In the genomic region with DNA sequence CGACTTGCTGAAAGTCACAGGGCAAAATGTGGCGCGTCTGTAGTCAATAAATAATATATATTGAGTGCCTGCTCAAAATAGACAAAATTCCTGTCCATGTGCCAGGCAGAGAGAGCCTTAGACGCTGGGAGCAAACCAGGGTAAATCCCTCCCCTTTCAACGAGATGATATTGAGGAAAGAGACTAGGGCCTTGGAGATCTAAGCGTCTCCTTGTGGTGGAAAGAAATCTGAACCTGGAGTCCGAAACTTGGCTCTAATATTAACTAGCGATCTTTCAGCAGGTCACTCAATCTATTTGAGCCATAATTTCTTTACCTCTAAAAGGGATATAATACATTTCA, we compare ENCODE assay signal across 8 cellular contexts. TPM values are rescaled to one million over a fixed set of nuclear protein-coding genes. Genes with fewer than 3 reads are reported as not detected.
DNase-seq lines count a peak whose midpoint lies in the region; ATAC-seq and TF ChIP-seq lines count a peak whose summit lies in the region.

No MANE protein-coding gene starts in this region.

- POLR2A ChIA-PET in CD8-positive, alpha-beta memory T cell (lab: Charles Lee) = no interaction called here

- no peak for TF ChIP-seq CTCF in mammary epithelial cell (conservative IDR thresholded peaks at IDR 0.05 in 1 of 2, IDR thresholded peaks at IDR 0.05 in 1 of 2; ENCODE audit: extremely low read depth in 1 of 2, insufficient read depth in 1 of 2, low read depth in 1 of 2, low read length in 2 of 2)
- TF ChIP-seq CTCF in nephron progenitor cell (IDR thresholded peaks at IDR 0.05) = no peak

- no TSS peak for BruUV-seq in mammary epithelial cell (replicated peaks; lab: Mats Ljungman, UMichigan)

- intact Hi-C loops in mammary epithelial cell (cut with micrococcal nuclease) = loop anchor here (1.0 kb wide), 1 partner anchor 12 kb away; a partner anchor contains a TSS

- 46% methylated on average over 8 of the region's 8 CpGs for WGBS in HUES64
- WGBS in mammary epithelial cell (ENCODE audit: low coverage, missing lambda C conversion rate) = 10% methylated on average over 7 of the region's 8 CpGs

- H3K79me2 ChIP-seq in mammary epithelial cell (ENCODE audit: insufficient read depth, low read length) = peaks cover 45% of the 10 kb centered on the region

- no peaks in the 10 kb centered on the region for H3K36me3 ChIP-seq in CD8-positive, alpha-beta memory T cell (ENCODE audit: insufficient read depth, low read length)
- H3K36me3 ChIP-seq in HUES64 (ENCODE audit: insufficient read depth, low read length) (peaks cover 24% of the 10 kb centered on the region), mammary epithelial cell (ENCODE audit: insufficient read depth, low read length) (peaks cover 7% of the 10 kb centered on the region)

- dilution Hi-C loops in mammary epithelial cell (cut with HindIII; ENCODE audit: low sequenced_read_pairs) = no loop called here

- CTCF ChIA-PET in CD8-positive, alpha-beta memory T cell (lab: Charles Lee) = no interaction called here
- CTCF ChIA-PET in mammary epithelial cell (lab: Charles Lee; ENCODE audit: low non-redundant PET) = no interaction called here

- peak overlapping the region; percentile 86 for H3K27ac ChIP-seq in CD8-positive, alpha-beta memory T cell (ENCODE audit: low read depth, low read length)
- H3K27ac ChIP-seq in HUES64 (ENCODE audit: low read depth, low read length) = no peak overlapping the region
- H3K27ac ChIP-seq in mammary epithelial cell (ENCODE audit: insufficient read depth, low read depth, low read length) = no peak overlapping the region

- peaks cover 43% of the 10 kb centered on the region for H3K4me1 ChIP-seq in CD8-positive, alpha-beta memory T cell (ENCODE audit: insufficient read depth, low read length)
- H3K4me1 ChIP-seq in HUES64 (ENCODE audit: insufficient read depth, low read length) (peaks cover 8% of the 10 kb centered on the region; the same call in 1 of the 2 replicates), mammary epithelial cell (ENCODE audit: insufficient read depth, low read length) (peaks cover 10% of the 10 kb centered on the region)

- DNase-seq in CD8-positive, alpha-beta memory T cell = no peak
- DNase-seq in mammary epithelial cell (no peak), nephron progenitor cell (no peak), cortex of kidney (lab: John Stamatoyannopoulos, UW) (no peak), NCI-H1930 (lab: John Stamatoyannopoulos, UW) (no peak), NCI-H1417 (lab: John Stamatoyannopoulos, UW) (no peak)

- H3K36me3 Mint-ChIP-seq in CD8-positive, alpha-beta memory T cell = peaks cover 0 to 33% (median 2%) of the 10 kb centered on the region in 3 donors
- no peaks in the 10 kb centered on the region for H3K36me3 Mint-ChIP-seq in nephron progenitor cell (ENCODE audit: low read depth)

- H3K4me3 Mint-ChIP-seq in CD8-positive, alpha-beta memory T cell = peak overlapping the region; percentile 88 to 100 (median 96)
- peak overlapping the region; percentile 99 for H3K4me3 Mint-ChIP-seq in nephron progenitor cell

- no peak for ATAC-seq in HG03460 (IDR thresholded peaks at IDR 0.05; ENCODE audit: unreplicated experiment)

- peak overlapping the region; percentile 20; the same call in 1 of the 2 replicates for H3K9ac ChIP-seq in HUES64 (ENCODE audit: low read depth, low read length)
- H3K9ac ChIP-seq in mammary epithelial cell (ENCODE audit: insufficient read depth, low read length) = no peak overlapping the region

- peak overlapping the region; percentile 61 for H3K4me2 ChIP-seq in mammary epithelial cell (ENCODE audit: insufficient read depth, low read depth, low read length)

- in situ Hi-C loops in mammary epithelial cell (cut with MboI; ENCODE audit: low sequenced_read_pairs in 2 of 2) = no loop called here

- H3K27me3 ChIP-seq in CD8-positive, alpha-beta memory T cell (ENCODE audit: insufficient read depth, low read length, poor library complexity, severe bottlenecking) = no peaks in the 10 kb centered on the region
- H3K27me3 ChIP-seq in HUES64 (ENCODE audit: insufficient read depth, low read length) (no peaks in the 10 kb centered on the region), mammary epithelial cell (ENCODE audit: insufficient read depth, low read length) (no peaks in the 10 kb centered on the region)

- peak overlapping the region; percentile 85 for H3K4me3 ChIP-seq in CD8-positive, alpha-beta memory T cell (ENCODE audit: low read length)
- H3K4me3 ChIP-seq in HUES64 (ENCODE audit: low read length) (peak overlapping the region; percentile 83), mammary epithelial cell (replicated peaks in 1 of 3; ENCODE audit: insufficient read depth in 1 of 3, low read depth in 2 of 3, low read length in 3 of 3) (peak overlapping the region; percentile 62 to 100 (median 69))

- peak overlapping the region; percentile 91 to 99 (median 98) for H3K27ac Mint-ChIP-seq in CD8-positive, alpha-beta memory T cell
- H3K27ac Mint-ChIP-seq in nephron progenitor cell = no peak overlapping the region

- no peaks in the 10 kb centered on the region for H3K27me3 Mint-ChIP-seq in CD8-positive, alpha-beta memory T cell
- peaks cover 5% of the 10 kb centered on the region for H3K27me3 Mint-ChIP-seq in nephron progenitor cell (ENCODE audit: low read depth, poor library complexity)

- H3K9me3 ChIP-seq in CD8-positive, alpha-beta memory T cell (ENCODE audit: low read length) = no peaks in the 10 kb centered on the region
- H3K9me3 ChIP-seq in HUES64 (ENCODE audit: insufficient read depth, low read depth, low read length) (no peaks in the 10 kb centered on the region), mammary epithelial cell (replicated peaks; ENCODE audit: insufficient read depth, low read length) (no peaks in the 10 kb centered on the region)

- no peaks in the 10 kb centered on the region for H4K20me1 ChIP-seq in mammary epithelial cell (ENCODE audit: insufficient read depth, low read length)

- H3K4me1 Mint-ChIP-seq in CD8-positive, alpha-beta memory T cell = peaks cover 32 to 46% (median 45%) of the 10 kb centered on the region in 3 donors
- H3K4me1 Mint-ChIP-seq in nephron progenitor cell = peaks cover 26% of the 10 kb centered on the region

- H3K9me3 Mint-ChIP-seq in CD8-positive, alpha-beta memory T cell = no peaks in the 10 kb centered on the region
- no peaks in the 10 kb centered on the region for H3K9me3 Mint-ChIP-seq in nephron progenitor cell

- H2AFZ ChIP-seq in mammary epithelial cell (ENCODE audit: low read depth, low read length) = peak overlapping the region; percentile 96

RNA-seq across cellular contexts. Expression of a gene that starts 0.3 kb away (rescaled TPM):
- 10 to 100 TPM; 31.1 to 33.8 TPM for total RNA-seq in CD8-positive, alpha-beta memory T cell
- polyA plus RNA-seq in CD8-positive, alpha-beta memory T cell = 52.9 TPM
- 13.0 TPM for polyA plus RNA-seq in HUES64 (2013, experiment 1 of 2)
- 16.7 TPM for polyA plus RNA-seq in HUES64 (2013, experiment 2 of 2)
- total RNA-seq in mammary epithelial cell = 10 to 100 TPM; 22.8 to 39.7 TPM
- 13.3 TPM for polyA plus RNA-seq in mammary epithelial cell
- 40.7 TPM for polyA minus RNA-seq in mammary epithelial cell

RNA-seq across cellular contexts. Expression of a gene that starts 12.4 kb away (rescaled TPM):
- 10 to 100 TPM; 46.1 to 51.4 TPM for total RNA-seq in CD8-positive, alpha-beta memory T cell
- polyA plus RNA-seq in CD8-positive, alpha-beta memory T cell = 40.3 TPM
- polyA plus RNA-seq in HUES64 (2013, experiment 1 of 2) = 139 TPM
- 159 TPM for polyA plus RNA-seq in HUES64 (2013, experiment 2 of 2)
- total RNA-seq in mammary epithelial cell = 10 to 100 TPM; 49.6 to 55.8 TPM
- polyA plus RNA-seq in mammary epithelial cell = 55.1 TPM
- polyA minus RNA-seq in mammary epithelial cell = 53.5 TPM
